9 cellular contexts compared by ENCODE assay signal in the genomic region with DNA sequence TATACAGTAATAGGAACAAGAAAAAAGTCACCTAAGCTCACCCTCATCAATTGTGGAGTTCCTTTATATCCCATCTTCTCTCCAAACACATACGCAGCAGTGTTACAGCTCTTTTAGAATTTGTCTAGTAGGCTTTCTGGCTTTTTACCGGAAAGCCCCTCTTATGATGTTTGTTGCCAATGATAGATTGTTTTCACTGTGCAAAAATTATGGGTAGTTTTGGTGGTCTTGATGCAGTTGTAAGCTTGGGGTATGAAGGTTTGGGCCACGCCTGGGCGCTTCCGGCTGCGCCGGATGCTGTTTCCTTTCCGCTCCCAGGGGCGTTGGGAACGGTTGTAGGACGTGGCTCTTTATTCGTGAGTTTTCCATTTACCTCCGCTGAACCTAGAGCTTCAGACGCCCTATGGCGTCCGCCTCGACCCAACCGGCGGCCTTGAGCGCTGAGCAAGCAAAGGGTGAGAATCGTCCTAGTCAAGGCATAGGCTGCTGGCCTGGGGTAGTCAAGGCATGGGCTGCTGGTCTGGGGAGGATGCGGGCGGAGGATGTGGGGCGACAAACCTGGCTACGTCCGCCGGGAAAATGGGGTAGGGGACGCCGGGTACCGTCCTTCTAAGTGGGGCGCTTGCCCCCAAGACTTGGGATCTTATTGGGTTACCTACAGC. TPM values are rescaled to one million over a fixed set of nuclear protein-coding genes. Genes with fewer than 3 reads are reported as not detected.
DNase-seq lines count a peak whose midpoint lies in the region; ATAC-seq and TF ChIP-seq lines count a peak whose summit lies in the region.
"Had no signal": no experiment of that assay in that cellular context is flagged by ENCODE, and none has a peak within 500 bp of the region (broad histone marks: within the 10 kb centered on the region; RNA-seq: fewer than 3 reads in every experiment).

A gene with protein sequence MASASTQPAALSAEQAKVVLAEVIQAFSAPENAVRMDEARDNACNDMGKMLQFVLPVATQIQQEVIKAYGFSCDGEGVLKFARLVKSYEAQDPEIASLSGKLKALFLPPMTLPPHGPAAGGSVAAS (plus strand): TSS at position 304 of the 662 bp plus-strand sequence. CDS start 100 bp downstream, at position 404.
A gene (plus strand): TSS at position 98 of the 662 bp plus-strand sequence.

- peaks cover 49% of the 10 kb centered on the region for H3K4me1 ChIP-seq in CD8-positive, alpha-beta T cell (ENCODE audit: insufficient read depth, low read length)
- peaks cover 0 to 10% of the 10 kb centered on the region in 2 donors for H3K4me1 ChIP-seq in lung (ENCODE audit: control insufficient read depth in 2 of 2, insufficient read depth in 2 of 2, low read length in 2 of 2)

- TF ChIP-seq CTCF in CD8-positive, alpha-beta T cell (IDR thresholded peaks at IDR 0.05): no peak
- no peak for TF ChIP-seq CTCF in lung (IDR thresholded peaks at IDR 0.05; ENCODE audit: control extremely low read depth, extremely low read depth)

- H3K4me3 ChIP-seq in CD8-positive, alpha-beta T cell (ENCODE audit: low read depth, low read length): peak within 1 kb of the TSS; percentile 97
- H3K4me3 ChIP-seq in lung: peak within 1 kb of the TSS; percentile 48

- no peaks in the 10 kb centered on the region for H3K9me3 Mint-ChIP-seq in CD8-positive, alpha-beta T cell
- H3K9me3 Mint-ChIP-seq in activated CD4-positive, alpha-beta memory T cell treated with anti-CD3 and anti-CD28 coated beads for 36 hours: no peaks in the 10 kb centered on the region

- peaks cover 23% of the 10 kb centered on the region for H3K36me3 Mint-ChIP-seq in CD8-positive, alpha-beta T cell
- peaks cover 25% of the 10 kb centered on the region for H3K36me3 Mint-ChIP-seq in activated CD4-positive, alpha-beta memory T cell treated with anti-CD3 and anti-CD28 coated beads for 36 hours

- no peaks in the 10 kb centered on the region for H3K27me3 ChIP-seq in CD8-positive, alpha-beta T cell (ENCODE audit: insufficient read depth, low read length)
- no peaks in the 10 kb centered on the region for H3K27me3 ChIP-seq in lung (ENCODE audit: control insufficient read depth, insufficient read depth)

- H3K27ac Mint-ChIP-seq in CD8-positive, alpha-beta T cell: peak within 1 kb of the TSS; percentile 100
- H3K27ac Mint-ChIP-seq in activated CD4-positive, alpha-beta memory T cell treated with anti-CD3 and anti-CD28 coated beads for 36 hours: peak within 1 kb of the TSS; percentile 100

- no peaks in the 10 kb centered on the region for H3K36me3 ChIP-seq in CD8-positive, alpha-beta T cell (ENCODE audit: insufficient read depth, low read length)
- peaks cover 0 to 14% of the 10 kb centered on the region in 2 donors for H3K36me3 ChIP-seq in lung (ENCODE audit: control insufficient read depth in 2 of 2, insufficient read depth in 2 of 2, low read length in 2 of 2)

- peak in 6 of 7 experiments; percentile 55 to 86 (median 66) for DNase-seq in CD8-positive, alpha-beta T cell
- DNase-seq in NCI-H748 (lab: John Stamatoyannopoulos, UW; ENCODE audit: unreplicated experiment): peak; percentile 95
- peak; percentile 90 for DNase-seq in activated CD4-positive, alpha-beta memory T cell treated with anti-CD3 and anti-CD28 coated beads for 36 hours
- peak; percentile 56 for DNase-seq in effector CD4-positive, alpha-beta T cell
- peak; percentile 78 for DNase-seq in lung (ENCODE audit: low spot score)
- DNase-seq in stimulated activated CD8-positive, alpha-beta memory T cell treated with anti-CD3 and anti-CD28 coated beads, Interleukin-15, amount 100 ng/mL, for 48 hours (ENCODE audit: low read depth in 2 of 2): peak; percentile 76 to 78

- POLR2A ChIA-PET in CD8-positive, alpha-beta T cell (lab: Charles Lee): interaction anchor here (0.6 to 11.6 kb wide), 29 partner anchors 9 to 402 kb away, joined by 3 to 642 read pairs (median 6); a partner anchor contains a TSS
- POLR2A ChIA-PET in activated CD4-positive, alpha-beta memory T cell treated with anti-CD3 and anti-CD28 coated beads for 36 hours (lab: Charles Lee): interaction anchor here (0.6 to 11.8 kb wide), 36 partner anchors 8 to 1017 kb away, joined by 3 to 507 read pairs (median 5); a partner anchor contains a TSS

- WGBS in lung, 2 donors: 0% methylated on average over 31 of the region's 31 CpGs

- peak within 1 kb of the TSS; percentile 97 for H3K27ac ChIP-seq in CD8-positive, alpha-beta T cell (ENCODE audit: low read depth, low read length)
- peak within 1 kb of the TSS; percentile 95 to 98 for H3K27ac ChIP-seq in lung (ENCODE audit: low read depth in 1 of 2, low read length in 1 of 2)

- no peaks in the 10 kb centered on the region for H3K27me3 Mint-ChIP-seq in CD8-positive, alpha-beta T cell (ENCODE audit: low read depth)
- peaks cover 6% of the 10 kb centered on the region for H3K27me3 Mint-ChIP-seq in activated CD4-positive, alpha-beta memory T cell treated with anti-CD3 and anti-CD28 coated beads for 36 hours

- ATAC-seq in CD8-positive, alpha-beta T cell: peak; percentile 66
- ATAC-seq in GM19455 (IDR thresholded peaks at IDR 0.05; ENCODE audit: unreplicated experiment): peak; percentile 45
- peak; percentile 23 for ATAC-seq in HG03571 (IDR thresholded peaks at IDR 0.05; ENCODE audit: unreplicated experiment)
- peak; percentile 71 for ATAC-seq in lung (ENCODE audit: insufficient read depth, low FRiP score)

- peak within 1 kb of the TSS; percentile 99 for H3K4me3 Mint-ChIP-seq in CD8-positive, alpha-beta T cell
- peak within 1 kb of the TSS; percentile 90 for H3K4me3 Mint-ChIP-seq in activated CD4-positive, alpha-beta memory T cell treated with anti-CD3 and anti-CD28 coated beads for 36 hours

- CTCF ChIA-PET in CD8-positive, alpha-beta T cell (lab: Charles Lee): interaction anchor here (0.6 to 15.7 kb wide), 15 partner anchors 9 to 202 kb away, joined by 3 to 531 read pairs (median 6); a partner anchor contains a TSS
- CTCF ChIA-PET in activated CD4-positive, alpha-beta memory T cell treated with anti-CD3 and anti-CD28 coated beads for 36 hours (lab: Charles Lee): interaction anchor here (0.7 to 15.9 kb wide), 19 partner anchors 8 to 164 kb away, joined by 3 to 586 read pairs (median 6); a partner anchor contains a TSS

- H3K4me1 Mint-ChIP-seq in CD8-positive, alpha-beta T cell (ENCODE audit: low read depth): peaks cover 60% of the 10 kb centered on the region
- peaks cover 52% of the 10 kb centered on the region for H3K4me1 Mint-ChIP-seq in activated CD4-positive, alpha-beta memory T cell treated with anti-CD3 and anti-CD28 coated beads for 36 hours (ENCODE audit: low read depth)

- intact Hi-C loops in CD8-positive, alpha-beta T cell (cut with DNase I, micrococcal nuclease): loop anchor here (1.0 to 2.0 kb wide), 9 partner anchors 9 to 165 kb away; a partner anchor contains a TSS
- intact Hi-C loops in activated CD4-positive, alpha-beta memory T cell treated with anti-CD3 and anti-CD28 coated beads for 36 hours (cut with micrococcal nuclease): loop anchor here (1.0 kb wide), 11 partner anchors 9 to 164 kb away; a partner anchor contains a TSS

- H3K9me3 ChIP-seq in CD8-positive, alpha-beta T cell (ENCODE audit: low read length): no peaks in the 10 kb centered on the region
- H3K9me3 ChIP-seq in lung (ENCODE audit: control insufficient read depth in 2 of 2, insufficient read depth in 1 of 2, low read length in 1 of 2): no peaks in the 10 kb centered on the region

RNA-seq across cellular contexts. Expression of the first gene that starts in this region (rescaled TPM):
- total RNA-seq in CD8-positive, alpha-beta T cell: 100 to 1,000 TPM; 328 to 356 TPM
- total RNA-seq in activated CD4-positive, alpha-beta memory T cell treated with anti-CD3 and anti-CD28 coated beads for 36 hours: 100 to 1,000 TPM; 257 to 272 TPM
- 100 to 1,000 TPM in 1 of 2 donors, 10 to 100 TPM in 1; 92.9 to 196 TPM for total RNA-seq in lung
- polyA plus RNA-seq in lung: 100 to 1,000 TPM; 370 to 437 TPM

RNA-seq across cellular contexts. Expression of the second gene that starts in this region (rescaled TPM):
- not detected for total RNA-seq in CD8-positive, alpha-beta T cell
- not detected for total RNA-seq in activated CD4-positive, alpha-beta memory T cell treated with anti-CD3 and anti-CD28 coated beads for 36 hours
- total RNA-seq in lung: not detected
- not detected for polyA plus RNA-seq in lung
- total RNA-seq: activated CD8-positive, alpha-beta memory T cell treated with anti-CD3 and anti-CD28 coated beads for 36 hours had no signal

Comparison
In these comparisons a context has a peak if more than half of its experiments do, and no peak if none do; other contexts are left out.
1. Peak in every context shown above with its lines: DNase-seq, ATAC-seq, H3K4me3 ChIP-seq and H3K27ac ChIP-seq.